ENCODE assay signal across 8 cellular contexts in the genomic region with DNA sequence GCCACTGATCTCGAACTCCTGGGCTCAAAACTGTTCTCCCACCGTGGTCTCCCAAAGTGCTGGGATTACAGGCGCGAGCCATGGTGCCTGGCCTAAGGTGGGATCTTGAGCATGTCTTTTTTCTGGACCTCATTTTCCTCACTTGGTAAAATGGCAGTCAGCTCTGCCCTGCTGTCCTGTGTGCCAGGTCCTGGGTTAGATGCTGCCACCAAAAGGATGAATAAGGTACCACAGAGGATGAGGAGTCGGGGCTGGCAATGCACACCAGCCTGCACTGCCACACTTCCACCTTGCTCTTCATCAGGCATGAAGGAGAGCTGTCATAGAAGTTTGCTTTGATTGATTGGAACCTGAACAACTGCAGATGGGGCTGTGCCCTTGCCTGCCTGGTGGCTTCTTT. TPM values are rescaled to one million over a fixed set of nuclear protein-coding genes. Genes with fewer than 3 reads are reported as not detected.
DNase-seq lines count a peak whose midpoint lies in the region; ATAC-seq and TF ChIP-seq lines count a peak whose summit lies in the region.

No MANE protein-coding gene starts in this region.

- H3K4me1 Mint-ChIP-seq in naive thymus-derived CD8-positive, alpha-beta T cell, result peaks cover 0 to 9% (median 2%) of the 10 kb centered on the region in 4 donors

- H3K4me3 Mint-ChIP-seq in naive thymus-derived CD8-positive, alpha-beta T cell, result no peak overlapping the region

- in situ Hi-C loops in astrocyte of the spinal cord (cut with HindIII; ENCODE audit: low sequenced_read_pairs), result no loop called here

- H3K27me3 ChIP-seq in GM06990 (replicated peaks; ENCODE audit: control insufficient read depth, insufficient read depth, low read length) (no peaks in the 10 kb centered on the region), KMS-11 (ENCODE audit: insufficient read depth, low read depth) (no peaks in the 10 kb centered on the region)

- H3K4me3 ChIP-seq in GM06990 (replicated peaks; ENCODE audit: low read depth, low read length), result no peak overlapping the region
- no peak overlapping the region for H3K4me3 ChIP-seq in KMS-11 (IDR thresholded peaks at IDR 0.05; ENCODE audit: insufficient read depth, low read depth, low read length)
- no peak overlapping the region for H3K4me3 ChIP-seq in astrocyte of the spinal cord (ENCODE audit: low read depth, low read length)

- H3K4me2 ChIP-seq in KMS-11, result no peak overlapping the region

- H3K9me3 Mint-ChIP-seq in naive thymus-derived CD8-positive, alpha-beta T cell, result no peaks in the 10 kb centered on the region

- no peak overlapping the region for H3K27ac ChIP-seq in KMS-11

- DNase-seq in GM06990 (ENCODE audit: extremely low read depth, insufficient read length) (no peak), astrocyte of the spinal cord (ENCODE audit: low read depth, low spot score) (no peak), kidney glomerular epithelial cell (lab: John Stamatoyannopoulos, UW) (no peak), retina (no peak)
- DNase-seq in naive thymus-derived CD8-positive, alpha-beta T cell, result peak in 4 of 10 donors; percentile 17 to 62 (median 26)

- no peaks in the 10 kb centered on the region for H3K27me3 Mint-ChIP-seq in naive thymus-derived CD8-positive, alpha-beta T cell

- peaks cover 8% of the 10 kb centered on the region for H3K4me1 ChIP-seq in KMS-11 (ENCODE audit: low read depth, poor library complexity, severe bottlenecking)

- no peaks in the 10 kb centered on the region for H4K20me1 ChIP-seq in KMS-11 (ENCODE audit: insufficient read depth)

- H3K9ac ChIP-seq in KMS-11, result no peak overlapping the region

- H3K79me2 ChIP-seq in KMS-11 (ENCODE audit: insufficient read depth, low read depth), result peaks cover 24% of the 10 kb centered on the region

- H3K36me3 Mint-ChIP-seq in naive thymus-derived CD8-positive, alpha-beta T cell, result peaks cover 0 to 61% (median 2%) of the 10 kb centered on the region in 3 donors

- H2AFZ ChIP-seq in KMS-11 (ENCODE audit: low read depth), result no peak overlapping the region

- H3K36me3 ChIP-seq in GM06990 (ENCODE audit: control insufficient read depth, insufficient read depth, low read length) (peaks cover 19% of the 10 kb centered on the region), KMS-11 (ENCODE audit: insufficient read depth) (peaks cover 6% of the 10 kb centered on the region; the same call in 1 of the 2 replicates)

- TF ChIP-seq CTCF in GM06990 (IDR thresholded peaks at IDR 0.05; ENCODE audit: insufficient read depth, low read length, poor library complexity, severe bottlenecking) (peak; percentile 48), KMS-11 (conservative IDR thresholded peaks at IDR 0.05; ENCODE audit: low read depth, low read length) (peak; percentile 38; the same call in 1 of the 2 replicates), astrocyte of the spinal cord (IDR thresholded peaks at IDR 0.05; ENCODE audit: low read depth, low read length) (peak; percentile 40)

- H3K27ac Mint-ChIP-seq in naive thymus-derived CD8-positive, alpha-beta T cell, result peak overlapping the region in 7 of 10 donors; percentile 5 to 83 (median 66)

- POLR2A ChIA-PET in naive thymus-derived CD8-positive, alpha-beta T cell (lab: Charles Lee), result interaction anchor here (0.6 to 0.8 kb wide), 2 partner anchors 25 to 97 kb away, joined by 3 read pairs; no protein-coding TSS in a partner anchor

- ATAC-seq in naive thymus-derived CD8-positive, alpha-beta T cell, result peak; percentile 71 to 72
- no peak for ATAC-seq in GM21825 (IDR thresholded peaks at IDR 0.05; ENCODE audit: unreplicated experiment)
- no peak for ATAC-seq in GM18861 (IDR thresholded peaks at IDR 0.05; ENCODE audit: unreplicated experiment)

RNA-seq across cellular contexts. Expression of a gene that starts 32.3 kb away (rescaled TPM):
- 10 to 100 TPM; 67.7 to 75.1 TPM for total RNA-seq in naive thymus-derived CD8-positive, alpha-beta T cell
- polyA plus RNA-seq in naive thymus-derived CD8-positive, alpha-beta T cell, result 10 to 100 TPM; 64.2 to 91.9 (median 72.3) TPM

RNA-seq across cellular contexts. Expression of a gene that starts 32.7 kb away (rescaled TPM):
- 10 to 100 TPM; 34.0 to 35.8 TPM for total RNA-seq in naive thymus-derived CD8-positive, alpha-beta T cell
- polyA plus RNA-seq in naive thymus-derived CD8-positive, alpha-beta T cell, result 10 to 100 TPM; 17.2 to 21.4 (median 17.9) TPM

RNA-seq across cellular contexts. Expression of a gene that starts 43.1 kb away (rescaled TPM):
- total RNA-seq in naive thymus-derived CD8-positive, alpha-beta T cell, result 10 to 100 TPM; 50.5 to 54.6 TPM
- polyA plus RNA-seq in naive thymus-derived CD8-positive, alpha-beta T cell, result 10 to 100 TPM; 24.7 to 30.9 (median 27.6) TPM

RNA-seq across cellular contexts. Expression of a gene that starts 54.6 kb away (rescaled TPM):
- total RNA-seq in naive thymus-derived CD8-positive, alpha-beta T cell, result 10 to 100 TPM; 26.2 to 26.4 TPM
- polyA plus RNA-seq in naive thymus-derived CD8-positive, alpha-beta T cell, result 10 to 100 TPM in 1 of 3 donors, 1 to 10 TPM in 2; 8.7 to 12.1 (median 9.0) TPM

RNA-seq across cellular contexts. Expression of a gene that starts 59.6 kb away (rescaled TPM):
- total RNA-seq in naive thymus-derived CD8-positive, alpha-beta T cell, result not detected
- not detected for polyA plus RNA-seq in naive thymus-derived CD8-positive, alpha-beta T cell

Comparison
In these comparisons a context has a peak if more than half of its experiments do, and no peak if none do; other contexts are left out.
1. ATAC-seq: peak in naive thymus-derived CD8-positive, alpha-beta T cell (2 of 2); none in GM21825 (single experiment) and GM18861 (single experiment).
2. Peak in every context shown above with its lines, with median percentiles within 50 percentile points of each other: CTCF ChIP-seq.